In genomic region chr5:92568522-92568921, GRCh38 we compare ENCODE assay signal across 34 cellular contexts.
"Had no signal": no experiment of that assay in that cellular context is flagged by ENCODE, and none has a peak within 500 bp of the region (broad histone marks: within the 10 kb centered on the region; RNA-seq: fewer than 3 reads in every experiment).

No MANE protein-coding gene starts in this region.

- H3K9me3 Mint-ChIP-seq: activated CD8-positive, alpha-beta T cell treated with anti-CD3 and anti-CD28 coated beads for 36 hours; activated naive CD4-positive, alpha-beta T cell treated with anti-CD3 and anti-CD28 coated beads for 36 hours; activated naive CD4-positive, alpha-beta T cell treated with anti-CD3 and anti-CD28 coated beads, Interleukin-2, amount 50 U/mL, for 24 hours; activated naive CD8-positive, alpha-beta T cell treated with anti-CD3 and anti-CD28 coated beads, Interleukin-2, amount 50 U/mL, for 24 hours; activated T-helper 1 cell treated with anti-CD3 and anti-CD28 coated beads, Interleukin-12 subunit alpha, Interleukin-12 subunit beta, Interleukin-2, Interleukin-4 antibody, amounts not matched to agents 30 ng/mL and 10 ng/mL and 1 ng/mL, durations not matched to agents 14 hours and 24 hours and 36 hours; activated T-helper 2 cell treated with anti-CD3 and anti-CD28 coated beads, Interferon-gamma antibody, Interleukin-2, Interleukin-4, amounts not matched to agents 10 μg/mL and 5 μg/mL and 100 μg/mL, durations not matched to agents 14 hours and 24 hours and 36 hours; brain; dendritic cell treated with granulocyte-macrophage colony-stimulating factor and Interleukin-4, amounts not matched to agents 40 ng/mL and 50 ng/mL, for 4 days; endodermal cell; T-helper 2 cell treated with Interferon-gamma antibody and Interleukin-4, amounts not matched to agents 5 μg/mL and 100 μg/mL, for 36 hours had no signal

- H3K9me3 ChIP-seq: adrenal gland, breast epithelium had no signal

- H3K4me1 ChIP-seq: adrenal gland, breast epithelium had no signal

- H3K27ac Mint-ChIP-seq: activated B cell treated with CpG ODN at 0.5 μM for 24 hours; activated CD8-positive, alpha-beta T cell treated with anti-CD3 and anti-CD28 coated beads for 36 hours; activated naive CD4-positive, alpha-beta T cell treated with anti-CD3 and anti-CD28 coated beads for 36 hours; activated naive CD4-positive, alpha-beta T cell treated with anti-CD3 and anti-CD28 coated beads, Interleukin-2, amount 50 U/mL, for 24 hours; activated naive CD8-positive, alpha-beta T cell treated with anti-CD3 and anti-CD28 coated beads for 36 hours; activated naive CD8-positive, alpha-beta T cell treated with anti-CD3 and anti-CD28 coated beads, Interleukin-2, amount 50 U/mL, for 24 hours; activated T-helper 1 cell treated with anti-CD3 and anti-CD28 coated beads, Interleukin-12 subunit alpha, Interleukin-12 subunit beta, Interleukin-2, Interleukin-4 antibody, amounts not matched to agents 30 ng/mL and 10 ng/mL and 1 ng/mL, durations not matched to agents 14 hours and 24 hours and 36 hours; activated T-helper 2 cell treated with anti-CD3 and anti-CD28 coated beads, Interferon-gamma antibody, Interleukin-2, Interleukin-4, amounts not matched to agents 10 μg/mL and 5 μg/mL and 100 μg/mL, durations not matched to agents 14 hours and 24 hours and 36 hours; brain; dendritic cell treated with granulocyte-macrophage colony-stimulating factor and Interleukin-4, amounts not matched to agents 40 ng/mL and 50 ng/mL, for 4 days; endodermal cell; T-helper 2 cell treated with Interferon-gamma antibody and Interleukin-4, amounts not matched to agents 5 μg/mL and 100 μg/mL, for 36 hours had no signal

- H3K36me3 Mint-ChIP-seq: activated naive CD4-positive, alpha-beta T cell treated with anti-CD3 and anti-CD28 coated beads, Interleukin-2, amount 50 U/mL, for 24 hours; activated naive CD8-positive, alpha-beta T cell treated with anti-CD3 and anti-CD28 coated beads for 36 hours; brain had no signal

- H3K4me1 Mint-ChIP-seq: activated B cell treated with CpG ODN at 0.5 μM for 24 hours; activated naive CD4-positive, alpha-beta T cell treated with anti-CD3 and anti-CD28 coated beads, Interleukin-2, amount 50 U/mL, for 24 hours; activated naive CD8-positive, alpha-beta T cell treated with anti-CD3 and anti-CD28 coated beads for 36 hours; activated naive CD8-positive, alpha-beta T cell treated with anti-CD3 and anti-CD28 coated beads, Interleukin-2, amount 50 U/mL, for 24 hours had no signal

- H3K27me3 ChIP-seq: adrenal gland, breast epithelium, cardiac muscle cell, dorsolateral prefrontal cortex had no signal

- H3K36me3 ChIP-seq: adrenal gland, breast epithelium, cardiac muscle cell, WERI-Rb-1 had no signal

- H3K4me3 ChIP-seq: adrenal gland, breast epithelium, cardiac muscle cell, coronary artery, dorsolateral prefrontal cortex had no signal

- DNase-seq: activated B cell treated with CpG ODN at 0.5 μM for 24 hours; activated CD4-positive, alpha-beta T cell treated with anti-CD3 and anti-CD28 coated beads for 48 hours; activated CD4-positive, alpha-beta T cell treated with anti-CD3 and anti-CD28 coated beads, Interleukin-2, amount 50 U/mL, for 1 hour; activated CD4-positive, alpha-beta T cell treated with anti-CD3 and anti-CD28 coated beads, Interleukin-2, amount 50 U/mL, for 48 hours; activated CD8-positive, alpha-beta memory T cell treated with anti-CD3 and anti-CD28 coated beads for 24 hours; activated CD8-positive, alpha-beta T cell treated with anti-CD3 and anti-CD28 coated beads for 36 hours; activated effector memory CD4-positive, alpha-beta T cell treated with anti-CD3 and anti-CD28 coated beads, Interleukin-2, amount 50 U/mL, for 16 hours; activated naive CD4-positive, alpha-beta T cell treated with anti-CD3 and anti-CD28 coated beads for 36 hours; activated naive CD8-positive, alpha-beta T cell treated with anti-CD3 and anti-CD28 coated beads for 36 hours; activated naive CD8-positive, alpha-beta T cell treated with anti-CD3 and anti-CD28 coated beads, Interleukin-2, amount 50 U/mL, for 24 hours; activated T-cell treated with anti-CD3 and anti-CD28 coated beads, Interleukin-2, amount 50 U/mL, for 48 hours; adrenal gland; amygdala; aorta; central memory CD4-positive, alpha-beta T cell; dorsolateral prefrontal cortex; effector memory CD4-positive, alpha-beta T cell; endodermal cell; foreskin fibroblast; head of caudate nucleus; hippocampal formation; T1000; WERI-Rb-1 had no signal

- ATAC-seq: activated CD4-positive, CD25-positive, alpha-beta regulatory T cell treated with anti-CD3 and anti-CD28 coated beads, Interleukin-2, amount 50 U/mL, for 24 hours; activated CD8-positive, alpha-beta T cell treated with anti-CD3 and anti-CD28 coated beads for 36 hours; activated naive CD8-positive, alpha-beta T cell treated with anti-CD3 and anti-CD28 coated beads, Interleukin-2, amount 50 U/mL, for 24 hours; esophagus mucosa had no signal

- H3K27ac ChIP-seq: adrenal gland, breast epithelium, cardiac muscle cell, coronary artery, dorsolateral prefrontal cortex, WERI-Rb-1 had no signal

- H3K4me3 Mint-ChIP-seq: activated B cell treated with CpG ODN at 0.5 μM for 24 hours; activated CD8-positive, alpha-beta T cell treated with anti-CD3 and anti-CD28 coated beads for 36 hours; activated naive CD4-positive, alpha-beta T cell treated with anti-CD3 and anti-CD28 coated beads for 36 hours; activated naive CD4-positive, alpha-beta T cell treated with anti-CD3 and anti-CD28 coated beads, Interleukin-2, amount 50 U/mL, for 24 hours; activated naive CD8-positive, alpha-beta T cell treated with anti-CD3 and anti-CD28 coated beads for 36 hours; activated naive CD8-positive, alpha-beta T cell treated with anti-CD3 and anti-CD28 coated beads, Interleukin-2, amount 50 U/mL, for 24 hours; activated T-helper 1 cell treated with anti-CD3 and anti-CD28 coated beads, Interleukin-12 subunit alpha, Interleukin-12 subunit beta, Interleukin-2, Interleukin-4 antibody, amounts not matched to agents 30 ng/mL and 10 ng/mL and 1 ng/mL, durations not matched to agents 14 hours and 24 hours and 36 hours; brain; dendritic cell treated with granulocyte-macrophage colony-stimulating factor and Interleukin-4, amounts not matched to agents 40 ng/mL and 50 ng/mL, for 4 days; endodermal cell; T-helper 2 cell treated with Interferon-gamma antibody and Interleukin-4, amounts not matched to agents 5 μg/mL and 100 μg/mL, for 36 hours had no signal

- H3K27me3 Mint-ChIP-seq: activated B cell treated with CpG ODN at 0.5 μM for 24 hours; activated CD8-positive, alpha-beta T cell treated with anti-CD3 and anti-CD28 coated beads for 36 hours; activated naive CD4-positive, alpha-beta T cell treated with anti-CD3 and anti-CD28 coated beads, Interleukin-2, amount 50 U/mL, for 24 hours; activated naive CD8-positive, alpha-beta T cell treated with anti-CD3 and anti-CD28 coated beads for 36 hours; activated naive CD8-positive, alpha-beta T cell treated with anti-CD3 and anti-CD28 coated beads, Interleukin-2, amount 50 U/mL, for 24 hours; dendritic cell treated with granulocyte-macrophage colony-stimulating factor and Interleukin-4, amounts not matched to agents 40 ng/mL and 50 ng/mL, for 4 days had no signal
